In the genomic region with DNA sequence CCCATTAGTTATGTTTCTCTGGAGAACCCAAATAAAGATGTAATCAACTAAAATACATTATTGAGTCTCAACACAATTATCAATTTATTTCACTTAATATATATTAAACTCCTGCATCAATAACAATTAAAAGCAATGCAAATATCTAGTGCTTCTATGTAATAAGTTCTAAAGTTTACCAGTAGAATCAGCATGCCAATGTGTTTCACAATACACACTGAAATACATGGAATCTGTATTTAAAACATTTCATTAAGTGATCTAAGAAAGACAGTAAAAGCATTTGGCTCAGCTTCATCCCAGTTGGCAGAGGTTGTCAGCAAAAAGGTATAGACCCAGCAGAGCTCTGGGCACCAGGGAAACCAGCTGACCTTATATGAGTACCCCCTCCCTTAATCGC, we compare ENCODE assay signal across 17 cellular contexts.
"Had no signal": no experiment of that assay in that cellular context is flagged by ENCODE, and none has a peak within 500 bp of the region (broad histone marks: within the 10 kb centered on the region; RNA-seq: fewer than 3 reads in every experiment).

No MANE protein-coding gene starts in this region.

- H3K9me3 ChIP-seq: adrenal gland, mucosa of descending colon, transverse colon, uterus had no signal

- ATAC-seq: activated T-cell treated with anti-CD3 and anti-CD28 coated beads, Interleukin-2, amount 50 U/mL, for 72 hours had no signal

- H3K27me3 ChIP-seq: adrenal gland, dorsolateral prefrontal cortex, uterus had no signal

- H3K36me3 ChIP-seq: adrenal gland, transverse colon, uterus had no signal

- H3K4me3 ChIP-seq: adrenal gland, dorsolateral prefrontal cortex, mucosa of descending colon, transverse colon, uterus had no signal

- H3K27ac ChIP-seq: adrenal gland, dorsolateral prefrontal cortex, VCaP had no signal

- DNase-seq: activated CD4-positive, CD25-positive, alpha-beta regulatory T cell treated with anti-CD3 and anti-CD28 coated beads, Interleukin-2, amount 50 U/mL, for 72 hours; activated effector memory CD4-positive, alpha-beta T cell treated with anti-CD3 and anti-CD28 coated beads, Interleukin-2, amount 50 U/mL, for 16 hours; activated T-cell treated with anti-CD3 and anti-CD28 coated beads, Interleukin-2, amount 50 U/mL, for 72 hours; dorsolateral prefrontal cortex; mesenchymal stem cell; naive B cell; retina; stimulated activated CD4-positive, alpha-beta T cell treated with anti-CD3 and anti-CD28 coated beads, Interleukin-12 subunit alpha, Interleukin-12 subunit beta, amount 100 ng/mL, for 4 hours; stimulated activated CD4-positive, alpha-beta T cell treated with anti-CD3 and anti-CD28 coated beads, Interleukin-1b, Interleukin-23, amount 100 ng/mL, for 48 hours; stimulated activated CD8-positive, alpha-beta memory T cell treated with anti-CD3 and anti-CD28 coated beads, Interleukin-4, amount 100 ng/mL, for 48 hours; stimulated activated naive CD4-positive, alpha-beta T cell; substantia nigra had no signal
